In genomic region chr2:189783927-189784867, GRCh38 we compare ENCODE assay signal across 1 cellular context.
A peak's percentile ranks its signal among the peaks of the same experiment; 100 is the strongest.
TF ChIP-seq lines count a peak whose summit lies in the region.

Gene ORMDL1, minus strand, starts transcription at chr2:189784339. Its CDS starts 1,744 bp downstream, at chr2:189782595.
Gene PMS1, plus strand, starts transcription at chr2:189784450. Its CDS starts 7,360 bp downstream, at chr2:189791810.

TF ChIP-seq in HepG2, 621 proteins besides CTCF, POLR2A, EP300 and RAD21 (continued from another document and continues in another):
- TF ChIP-seq TIGD3 (CRISPR knock-in tag; IDR thresholded peaks at IDR 0.05; ENCODE audit: borderline replicate concordance): peak; percentile 99
- peak; percentile 98 for TF ChIP-seq NRL (CRISPR knock-in tag; IDR thresholded peaks at IDR 0.05; ENCODE audit: borderline replicate concordance)
- TF ChIP-seq NFE2L2 (IDR thresholded peaks at IDR 0.05; ENCODE audit: low read length): no peak
- TF ChIP-seq ZBTB14 (CRISPR knock-in tag; IDR thresholded peaks at IDR 0.05): peak; percentile 97
- peak; percentile 76 for TF ChIP-seq CREM (IDR thresholded peaks at IDR 0.05)
- peak; percentile 30; the same call in 1 of the 2 replicates for TF ChIP-seq CREM (CRISPR knock-in tag; IDR thresholded peaks at IDR 0.05)
- peak; percentile 99; the same call in 1 of the 2 replicates for TF ChIP-seq GLI4 (CRISPR knock-in tag; IDR thresholded peaks at IDR 0.05; ENCODE audit: borderline replicate concordance)
- peak; percentile 21; the same call in 1 of the 2 replicates for TF ChIP-seq ZNF720 (CRISPR knock-in tag; IDR thresholded peaks at IDR 0.05)
- TF ChIP-seq KDM6A (CRISPR knock-in tag; IDR thresholded peaks at IDR 0.05; ENCODE audit: low read depth): no peak
- TF ChIP-seq CCAR2 (optimal IDR thresholded peaks at IDR 0.05; ENCODE audit: low read depth, low read length): peak; percentile 43
- TF ChIP-seq TBX2 (CRISPR knock-in tag; IDR thresholded peaks at IDR 0.05; ENCODE audit: borderline replicate concordance): peak; percentile 97
- peak; percentile 90 for TF ChIP-seq SNRNP70 (IDR thresholded peaks at IDR 0.05; ENCODE audit: low read depth, low read length)
- peak; percentile 98 for TF ChIP-seq POLR2G (IDR thresholded peaks at IDR 0.05; ENCODE audit: low read depth, low read length)
- peak; percentile 95 for TF ChIP-seq E2F1 (CRISPR knock-in tag; IDR thresholded peaks at IDR 0.05)
- TF ChIP-seq ZNF337 (CRISPR knock-in tag; IDR thresholded peaks at IDR 0.05; ENCODE audit: borderline replicate concordance, low read depth): peak; percentile 98
- TF ChIP-seq THAP8 (CRISPR knock-in tag; IDR thresholded peaks at IDR 0.05; ENCODE audit: borderline replicate concordance): peak; percentile 85; the same call in 1 of the 2 replicates
- 0 out of 2 replicates have a peak, but pooled peaks have one; percentile 15 for TF ChIP-seq GRHL1 (CRISPR knock-in tag; conservative IDR thresholded peaks at IDR 0.05)
- peak; percentile 25 for TF ChIP-seq GATAD2A (CRISPR knock-in tag; IDR thresholded peaks at IDR 0.05)
- no peak; the same call in 1 of the 2 replicates for TF ChIP-seq ZNF121 (CRISPR knock-in tag; IDR thresholded peaks at IDR 0.05)
- TF ChIP-seq CENPX (CRISPR knock-in tag; IDR thresholded peaks at IDR 0.05): no peak
- TF ChIP-seq ZMAT3 (CRISPR knock-in tag; conservative IDR thresholded peaks at IDR 0.05): peak; percentile 99
- TF ChIP-seq TCF7L2 (IDR thresholded peaks at IDR 0.05; ENCODE audit: low read depth, low read length): no peak
- peak; percentile 64; the same call in 1 of the 2 replicates for TF ChIP-seq ZNF296 (CRISPR knock-in tag; conservative IDR thresholded peaks at IDR 0.05)
- TF ChIP-seq ZNF512B (CRISPR knock-in tag; IDR thresholded peaks at IDR 0.05; ENCODE audit: borderline replicate concordance): 0 out of 2 replicates have a peak, but pooled peaks have one; percentile 76
- TF ChIP-seq BCL6 (CRISPR knock-in tag; IDR thresholded peaks at IDR 0.05): peak; percentile 47; the same call in 1 of the 2 replicates
- TF ChIP-seq ARID2 (CRISPR knock-in tag; IDR thresholded peaks at IDR 0.05; ENCODE audit: borderline replicate concordance): peak; percentile 100
- 0 out of 2 replicates have a peak, but pooled peaks have one; percentile 12 for TF ChIP-seq LBX2 (CRISPR knock-in tag; IDR thresholded peaks at IDR 0.05; ENCODE audit: borderline replicate concordance)
- TF ChIP-seq ZNF335 (CRISPR knock-in tag; IDR thresholded peaks at IDR 0.05): peak; percentile 46; the same call in 1 of the 2 replicates
- peak; percentile 43; the same call in 1 of the 2 replicates for TF ChIP-seq MNT (IDR thresholded peaks at IDR 0.05)
- TF ChIP-seq SIX1 (CRISPR knock-in tag; IDR thresholded peaks at IDR 0.05; ENCODE audit: borderline replicate concordance): peak; percentile 9; the same call in 1 of the 2 replicates
- peak; percentile 88; the same call in 1 of the 2 replicates for TF ChIP-seq ZBTB10 (CRISPR knock-in tag; IDR thresholded peaks at IDR 0.05; ENCODE audit: borderline replicate concordance)
- TF ChIP-seq ZNF367 (CRISPR knock-in tag; IDR thresholded peaks at IDR 0.05; ENCODE audit: borderline replicate concordance): peak; percentile 82; the same call in 1 of the 2 replicates
- peak; percentile 67 for TF ChIP-seq GABPA (IDR thresholded peaks at IDR 0.05; ENCODE audit: low read depth, low read length)
- TF ChIP-seq GABPA (CRISPR knock-in tag; IDR thresholded peaks at IDR 0.05; ENCODE audit: low read depth): peak; percentile 77
- 0 out of 2 replicates have a peak, but pooled peaks have one; percentile 42 for TF ChIP-seq FOSL1 (CRISPR knock-in tag; IDR thresholded peaks at IDR 0.05; ENCODE audit: borderline replicate concordance)
- TF ChIP-seq KDM2A (CRISPR knock-in tag; IDR thresholded peaks at IDR 0.05; ENCODE audit: borderline replicate concordance, low read depth): peak; percentile 97
- no peak for TF ChIP-seq ZFP1 (CRISPR knock-in tag; IDR thresholded peaks at IDR 0.05)
- no peak for TF ChIP-seq NFRKB (IDR thresholded peaks at IDR 0.05)
- TF ChIP-seq RFXANK (CRISPR knock-in tag; IDR thresholded peaks at IDR 0.05): peak; percentile 90; the same call in 1 of the 2 replicates
- TF ChIP-seq ZNF713 (CRISPR knock-in tag; IDR thresholded peaks at IDR 0.05): 0 out of 2 replicates have a peak, but pooled peaks have one; percentile 32
- no peak for TF ChIP-seq FOXO4 (CRISPR knock-in tag; conservative IDR thresholded peaks at IDR 0.05)
- peak; percentile 87 for TF ChIP-seq RXRA (CRISPR knock-in tag; IDR thresholded peaks at IDR 0.05)
- peak; percentile 93 for TF ChIP-seq ZNF451 (CRISPR knock-in tag; IDR thresholded peaks at IDR 0.05)
- peak; percentile 75 for TF ChIP-seq DRAP1 (CRISPR knock-in tag; IDR thresholded peaks at IDR 0.05)
- peak; percentile 91; the same call in 1 of the 3 replicates for TF ChIP-seq MXI1 (IDR thresholded peaks at IDR 0.05; ENCODE audit: borderline replicate concordance, low read depth, low read length)
- peak; percentile 87 to 94 for TF ChIP-seq KLF16 (CRISPR knock-in tag; IDR thresholded peaks at IDR 0.05)
